Comparison of ENCODE assay signal across 22 cellular contexts in the genomic region with DNA sequence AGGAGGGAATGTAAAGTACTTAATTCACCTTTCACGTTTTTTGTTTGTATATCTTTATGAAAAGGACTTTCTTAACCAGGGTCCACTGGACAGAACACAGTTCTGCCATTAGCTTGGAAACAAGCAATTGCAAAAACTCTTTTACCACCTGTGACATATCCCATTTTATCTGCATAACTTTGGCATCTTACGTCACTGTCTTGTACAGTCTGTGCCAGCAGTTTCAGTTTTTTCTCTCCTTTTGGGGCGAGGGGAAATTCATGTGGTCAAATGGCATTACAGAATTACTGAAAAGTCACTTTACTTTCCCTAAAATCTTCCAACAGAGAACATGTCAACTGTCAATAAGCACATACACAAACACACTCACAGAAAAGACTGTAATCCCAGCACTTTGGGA.
"Had no signal": no experiment of that assay in that cellular context is flagged by ENCODE, and none has a peak within 500 bp of the region (broad histone marks: within the 10 kb centered on the region; RNA-seq: fewer than 3 reads in every experiment).

No MANE protein-coding gene starts in this region.

- DNase-seq: activated B cell treated with CpG ODN at 0.5 μM for 24 hours; activated CD4-positive, alpha-beta T cell treated with anti-CD3 and anti-CD28 coated beads for 36 hours; activated CD4-positive, alpha-beta T cell treated with anti-CD3 and anti-CD28 coated beads, Interleukin-2, amount 50 U/mL, for 4 hours; activated CD8-positive, alpha-beta memory T cell treated with anti-CD3 and anti-CD28 coated beads for 24 hours; activated CD8-positive, alpha-beta memory T cell treated with anti-CD3 and anti-CD28 coated beads, Interleukin-2, amount 50 U/mL, for 4 hours; activated naive CD4-positive, alpha-beta T cell; activated T-cell treated with anti-CD3 and anti-CD28 coated beads, Interleukin-2, amount 50 U/mL, for 24 hours; amniotic stem cell; cerebellar nuclear complex; effector CD8-positive, alpha-beta T cell; erythroblast; heart right ventricle; left colon; naive B cell; occipital lobe; stimulated activated CD4-positive, alpha-beta T cell treated with anti-CD3 and anti-CD28 coated beads, Interleukin-12 subunit alpha, Interleukin-12 subunit beta, amount 100 ng/mL, for 4 hours; stimulated activated CD4-positive, alpha-beta T cell treated with anti-CD3 and anti-CD28 coated beads, Interleukin-4, amount 100 ng/mL, for 4 hours; stimulated activated naive CD8-positive, alpha-beta T cell treated with anti-CD3 and anti-CD28 coated beads, Interleukin-15, Interleukin-2, amounts not matched to agents 100 U/mL and 50 U/mL, for 24 hours; substantia nigra; T-helper 1 cell had no signal

- H3K4me1 ChIP-seq: vagina had no signal

- H3K9me3 ChIP-seq: heart right ventricle, tibial nerve, vagina had no signal

- H3K4me3 ChIP-seq: heart right ventricle, tibial nerve, vagina had no signal

- H3K27me3 ChIP-seq: heart right ventricle, tibial nerve, vagina had no signal

- H3K27ac ChIP-seq: tibial nerve, vagina had no signal

- ATAC-seq: activated CD4-positive, alpha-beta T cell treated with anti-CD3 and anti-CD28 coated beads for 36 hours; left colon; stimulated activated naive CD8-positive, alpha-beta T cell treated with anti-CD3 and anti-CD28 coated beads, Interleukin-15, Interleukin-2, amounts not matched to agents 100 U/mL and 50 U/mL, for 24 hours had no signal
